22 cellular contexts compared by ENCODE assay signal in genomic region chr4:175729665-175730064, GRCh38.
DNase-seq lines count a peak whose midpoint lies in the region; ATAC-seq, FAIRE-seq and TF ChIP-seq lines count a peak whose summit lies in the region.
"Had no signal": no experiment of that assay in that cellular context is flagged by ENCODE, and none has a peak within 500 bp of the region (broad histone marks: within the 10 kb centered on the region; RNA-seq: fewer than 3 reads in every experiment).

No MANE protein-coding gene starts in this region.

- no peak overlapping the region for H3K4me3 ChIP-seq in kidney (ENCODE audit: low read length in 2 of 2)
- H3K4me3 ChIP-seq: BLaER1, GM23248 had no signal

- H3K4me1 ChIP-seq in kidney (ENCODE audit: control insufficient read depth in 1 of 2, insufficient read depth in 1 of 2, low read depth in 1 of 2, low read length in 2 of 2), result no peaks in the 10 kb centered on the region
- H3K4me1 ChIP-seq: BLaER1, Caco-2 had no signal

- H3K4me3 Mint-ChIP-seq in type B pancreatic cell, result no peak overlapping the region
- H3K4me3 Mint-ChIP-seq: B cell; CD4-positive, CD25-positive, alpha-beta regulatory T cell; CD8-positive, alpha-beta T cell had no signal

- TF ChIP-seq CTCF in kidney (IDR thresholded peaks at IDR 0.05; ENCODE audit: borderline replicate concordance, extremely low read depth, insufficient read depth), result no peak
- TF ChIP-seq CTCF in type B pancreatic cell (conservative IDR thresholded peaks at IDR 0.05), result no peak

- H3K4me1 Mint-ChIP-seq in type B pancreatic cell (ENCODE audit: unreplicated experiment), result no peaks in the 10 kb centered on the region
- H3K4me1 Mint-ChIP-seq: B cell; CD4-positive, CD25-positive, alpha-beta regulatory T cell had no signal

- H3K36me3 Mint-ChIP-seq in type B pancreatic cell, result no peaks in the 10 kb centered on the region
- H3K36me3 Mint-ChIP-seq: CD4-positive, CD25-positive, alpha-beta regulatory T cell; CD8-positive, alpha-beta T cell had no signal

- FAIRE-seq in RCC 7860 (lab: Jason Lieb, UNC) (peak; percentile 80), colon (lab: Jason Lieb, UNC) (peak; percentile 97), kidney (lab: Jason Lieb, UNC) (peak; percentile 96)
- FAIRE-seq: GM12891, GM18507, H1 had no signal

- H3K27ac ChIP-seq in kidney (ENCODE audit: low read depth in 2 of 2, low read length in 2 of 2), result no peak overlapping the region
- H3K27ac ChIP-seq: BLaER1, C4-2B, GM23248 had no signal

- intact Hi-C loops in kidney (cut with DNase I), result no loop called here

- peaks cover 5% of the 10 kb centered on the region for H3K9me3 Mint-ChIP-seq in type B pancreatic cell

- no peak overlapping the region for H3K27ac Mint-ChIP-seq in type B pancreatic cell
- H3K27ac Mint-ChIP-seq: B cell; CD4-positive, CD25-positive, alpha-beta regulatory T cell; CD8-positive, alpha-beta T cell had no signal

- H3K27me3 Mint-ChIP-seq in type B pancreatic cell, result no peaks in the 10 kb centered on the region
- H3K27me3 Mint-ChIP-seq: B cell; CD4-positive, CD25-positive, alpha-beta regulatory T cell had no signal

- no peaks in the 10 kb centered on the region for H3K36me3 ChIP-seq in kidney (ENCODE audit: control insufficient read depth in 1 of 2, insufficient read depth in 2 of 2, low read length in 2 of 2)
- H3K36me3 ChIP-seq: BLaER1 had no signal

- H3K9me3 ChIP-seq in kidney (ENCODE audit: control insufficient read depth in 1 of 2, low read length in 2 of 2), result no peaks in the 10 kb centered on the region
- H3K9me3 ChIP-seq: BLaER1, Caco-2 had no signal

- no peak for DNase-seq in RCC 7860 (ENCODE audit: low spot score)
- no peak for DNase-seq in kidney
- DNase-seq in type B pancreatic cell (ENCODE audit: extremely low spot score, unreplicated experiment), result no peak
- DNase-seq: Caco-2; CD4-positive, CD25-positive, alpha-beta regulatory T cell; CD8-positive, alpha-beta T cell; DMS153; DND-41; GF-D8; GM23248; H7; HCEC 1CT had no signal

- ATAC-seq in GM18861 (IDR thresholded peaks at IDR 0.05; ENCODE audit: unreplicated experiment), result no peak
- no peak for ATAC-seq in HG02678 (IDR thresholded peaks at IDR 0.05; ENCODE audit: unreplicated experiment)
- no peak for ATAC-seq in HG02571 (IDR thresholded peaks at IDR 0.05; ENCODE audit: unreplicated experiment)
- ATAC-seq: CD8-positive, alpha-beta T cell had no signal

- no peak overlapping the region for H3K9ac ChIP-seq in kidney (ENCODE audit: low read length in 2 of 2)
- H3K9ac ChIP-seq: BLaER1, GM23248 had no signal
